Comparison of ENCODE assay signal across 8 cellular contexts in the genomic region with DNA sequence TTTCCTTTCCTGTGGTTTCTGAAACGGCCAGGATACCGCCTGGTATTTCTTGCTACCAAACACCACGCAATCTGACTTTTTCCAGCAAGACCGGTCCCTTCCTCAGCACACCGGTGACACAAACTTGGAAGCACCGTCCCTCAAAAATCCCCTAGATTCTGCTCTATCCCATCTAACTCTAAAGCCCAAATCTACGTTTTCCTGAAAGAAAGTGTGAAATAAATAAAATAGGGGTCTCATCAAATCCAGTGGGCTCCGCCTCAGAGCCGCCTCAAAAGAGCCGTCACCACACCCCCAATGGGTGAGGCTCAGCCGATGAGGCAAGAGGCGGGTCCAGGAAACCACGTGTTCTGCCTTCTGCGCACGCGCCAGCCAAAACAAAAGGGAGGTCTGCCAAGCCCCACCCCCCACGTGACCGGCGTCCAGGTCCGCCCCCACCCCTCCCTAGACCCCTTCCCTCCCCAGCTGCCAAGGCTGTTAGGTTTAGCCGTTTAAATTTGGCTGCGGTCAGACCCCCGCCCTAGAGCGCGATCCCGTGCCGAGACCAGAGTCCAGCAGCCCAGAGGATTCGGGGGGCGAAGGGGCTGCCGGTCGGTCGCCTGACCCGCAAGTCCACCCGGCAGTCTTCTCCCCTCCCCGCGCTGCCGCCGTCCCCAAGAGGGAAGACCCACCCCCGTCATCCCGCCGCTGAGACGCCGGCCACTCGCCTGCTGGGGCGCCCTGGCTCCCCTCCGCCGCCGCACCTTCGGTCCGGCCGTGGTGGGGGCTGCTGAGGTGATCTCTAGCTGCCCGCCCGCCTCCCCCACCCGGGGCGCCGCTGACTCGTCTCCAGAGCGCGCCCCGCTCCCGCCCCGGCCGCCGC. TPM values are rescaled to one million over a fixed set of nuclear protein-coding genes. Genes with fewer than 3 reads are reported as not detected.
DNase-seq lines count a peak whose midpoint lies in the region; ATAC-seq and TF ChIP-seq lines count a peak whose summit lies in the region.

No MANE protein-coding gene starts in this region.

- H3K4me3 ChIP-seq in LNCaP clone FGC (ENCODE audit: low read depth, low read length) (peak overlapping the region; percentile 72), fibroblast of mammary gland (ENCODE audit: control insufficient read depth, low read depth, low read length) (peak overlapping the region; percentile 87)

- peak overlapping the region; percentile 92 to 99 (median 96) for H3K27ac Mint-ChIP-seq in naive thymus-derived CD8-positive, alpha-beta T cell
- peak overlapping the region; percentile 98 for H3K27ac Mint-ChIP-seq in stimulated activated naive B cell treated with anti-CD40 and anti-IgM and Interleukin-4, amounts not matched to agents 10 μg/mL and 1 μg/mL and 100 μg/mL, for 72 hours

- H3K27me3 Mint-ChIP-seq in naive thymus-derived CD8-positive, alpha-beta T cell = peaks cover 0 to 1% (median 0%) of the 10 kb centered on the region in 5 donors
- no peaks in the 10 kb centered on the region for H3K27me3 Mint-ChIP-seq in stimulated activated naive B cell treated with anti-CD40 and anti-IgM and Interleukin-4, amounts not matched to agents 10 μg/mL and 1 μg/mL and 100 μg/mL, for 72 hours

- H3K4me3 Mint-ChIP-seq in naive thymus-derived CD8-positive, alpha-beta T cell = peak overlapping the region; percentile 93 to 99 (median 98)
- H3K4me3 Mint-ChIP-seq in stimulated activated naive B cell treated with anti-CD40 and anti-IgM and Interleukin-4, amounts not matched to agents 10 μg/mL and 1 μg/mL and 100 μg/mL, for 72 hours = peak overlapping the region; percentile 98

- H3K4me1 Mint-ChIP-seq in naive thymus-derived CD8-positive, alpha-beta T cell = peaks cover 10 to 38% (median 21%) of the 10 kb centered on the region in 4 donors
- H3K4me1 Mint-ChIP-seq in stimulated activated naive B cell treated with anti-CD40 and anti-IgM and Interleukin-4, amounts not matched to agents 10 μg/mL and 1 μg/mL and 100 μg/mL, for 72 hours = peaks cover 6 to 17% of the 10 kb centered on the region in 2 donors

- no peaks in the 10 kb centered on the region for H3K9me3 Mint-ChIP-seq in naive thymus-derived CD8-positive, alpha-beta T cell
- no peaks in the 10 kb centered on the region for H3K9me3 Mint-ChIP-seq in stimulated activated naive B cell treated with anti-CD40 and anti-IgM and Interleukin-4, amounts not matched to agents 10 μg/mL and 1 μg/mL and 100 μg/mL, for 72 hours

- H3K36me3 Mint-ChIP-seq in naive thymus-derived CD8-positive, alpha-beta T cell = no peaks in the 10 kb centered on the region
- H3K36me3 Mint-ChIP-seq in stimulated activated naive B cell treated with anti-CD40 and anti-IgM and Interleukin-4, amounts not matched to agents 10 μg/mL and 1 μg/mL and 100 μg/mL, for 72 hours = no peaks in the 10 kb centered on the region

- CTCF ChIA-PET in RWPE1 (lab: Yijun Ruan, JAX) = interaction anchor here (0.5 to 0.7 kb wide), 3 partner anchors 18 to 43 kb away, joined by 3 to 4 read pairs (median 3); no protein-coding TSS in a partner anchor

- no peak for TF ChIP-seq CTCF in LNCaP clone FGC (IDR thresholded peaks at IDR 0.05; ENCODE audit: control insufficient read depth, extremely low read depth, insufficient read depth)
- no peak for TF ChIP-seq CTCF in RWPE1 (conservative IDR thresholded peaks at IDR 0.05; ENCODE audit: low read depth)
- TF ChIP-seq CTCF in fibroblast of mammary gland (conservative IDR thresholded peaks at IDR 0.05; ENCODE audit: control insufficient read depth, insufficient read depth, low read depth, low read length) = no peak

- H3K27ac ChIP-seq in RWPE1 = peak overlapping the region; percentile 94

- ATAC-seq in naive thymus-derived CD8-positive, alpha-beta T cell = peak; percentile 71 to 75
- ATAC-seq in stimulated activated naive B cell treated with anti-CD40 and anti-IgM and Interleukin-4, amounts not matched to agents 10 μg/mL and 1 μg/mL and 100 μg/mL, for 72 hours (replicated peaks) = peak; percentile 83

- DNase-seq in EL (peak; percentile 94), H4 (ENCODE audit: low spot score) (peak; percentile 87), LNCaP clone FGC (ENCODE audit: low read depth) (peak; percentile 72), RWPE1 (ENCODE audit: low spot score) (peak; percentile 93), fibroblast of mammary gland (ENCODE audit: low read depth) (peak; percentile 94)
- DNase-seq in activated T-helper 9 cell treated with anti-CD3 and anti-CD28 coated beads, Interleukin-2, amount 50 U/mL, for 16 hours (ENCODE audit: low read depth) = peak; percentile 94
- DNase-seq in naive thymus-derived CD8-positive, alpha-beta T cell = peak; percentile 94 to 99 (median 96)
- peak; percentile 93 for DNase-seq in stimulated activated naive B cell treated with anti-CD40 and anti-IgM and Interleukin-4, amounts not matched to agents 10 μg/mL and 1 μg/mL and 100 μg/mL, for 72 hours

- POLR2A ChIA-PET in RWPE1 (lab: Yijun Ruan, JAX; ENCODE audit: low non-redundant PET) = no interaction called here
- POLR2A ChIA-PET in naive thymus-derived CD8-positive, alpha-beta T cell (lab: Charles Lee) = interaction anchor here (1.3 to 2.9 kb wide), 5 partner anchors 9 to 170 kb away, joined by 5 to 25 read pairs (median 8); a partner anchor contains a TSS

RNA-seq across cellular contexts. Expression of a gene that starts 0.5 kb away (rescaled TPM):
- total RNA-seq in H4 (2014; rRNA removed; shearing (Covaris generic)) = 2.3 and 5.4 TPM in 2 replicates
- total RNA-seq in naive thymus-derived CD8-positive, alpha-beta T cell = 10 to 100 TPM; 20.8 to 24.1 TPM
- 1 to 10 TPM in 1 of 3 donors, under 1 TPM in 2; 0.76 to 1.2 (median 0.78) TPM for polyA plus RNA-seq in naive thymus-derived CD8-positive, alpha-beta T cell

RNA-seq across cellular contexts. Expression of a gene that starts 54.6 kb away (rescaled TPM):
- 0.48 TPM in 1 of 2 replicates, not detected in the other for total RNA-seq in H4 (2014; rRNA removed; shearing (Covaris generic))
- not detected for total RNA-seq in naive thymus-derived CD8-positive, alpha-beta T cell
- polyA plus RNA-seq in naive thymus-derived CD8-positive, alpha-beta T cell = not detected

Comparison
In these comparisons a context has a peak if more than half of its experiments do, and no peak if none do; other contexts are left out.
1. Peak in every context shown above with its lines: DNase-seq, ATAC-seq, H3K4me3 ChIP-seq and H3K27ac ChIP-seq.